ENCODE assay signal across 1 cellular context in genomic region chr2:120238728-120239487, GRCh38.
A peak's percentile ranks its signal among the peaks of the same experiment; 100 is the strongest.
TF ChIP-seq lines count a peak whose summit lies in the region.

No MANE protein-coding gene starts in this region.

TF ChIP-seq in HepG2, 621 proteins besides CTCF, POLR2A, EP300 and RAD21 (continued from another document and continues in another):
- TF ChIP-seq ZSCAN5A (CRISPR knock-in tag; IDR thresholded peaks at IDR 0.05; ENCODE audit: borderline replicate concordance) (no peak; the same call in 1 of the 2 replicates), SALL2 (CRISPR knock-in tag; IDR thresholded peaks at IDR 0.05) (no peak), ZBTB7B (CRISPR knock-in tag; IDR thresholded peaks at IDR 0.05) (peak; percentile 60; the same call in 1 of the 2 replicates), ZNF382 (CRISPR knock-in tag; IDR thresholded peaks at IDR 0.05; ENCODE audit: borderline replicate concordance) (no peak), BORCS8-MEF2B (CRISPR knock-in tag; IDR thresholded peaks at IDR 0.05) (no peak), ARNTL (CRISPR knock-in tag; IDR thresholded peaks at IDR 0.05) (no peak; the same call in 1 of the 2 replicates), ZNF33B (CRISPR knock-in tag; IDR thresholded peaks at IDR 0.05) (no peak), FIP1L1 (IDR thresholded peaks at IDR 0.05; ENCODE audit: borderline replicate concordance, insufficient read depth, low read depth, low read length) (no peak), GMEB1 (CRISPR knock-in tag; IDR thresholded peaks at IDR 0.05; ENCODE audit: borderline replicate concordance) (no peak), GZF1 (CRISPR knock-in tag; IDR thresholded peaks at IDR 0.05) (no peak), NFE2 (CRISPR knock-in tag; IDR thresholded peaks at IDR 0.05) (no peak), SP5 (CRISPR knock-in tag; IDR thresholded peaks at IDR 0.05; ENCODE audit: borderline replicate concordance, low read depth) (peak; percentile 61; the same call in 1 of the 2 replicates), ZNF747 (CRISPR knock-in tag; IDR thresholded peaks at IDR 0.05; ENCODE audit: borderline replicate concordance) (no peak), THYN1 (CRISPR knock-in tag; IDR thresholded peaks at IDR 0.05; ENCODE audit: borderline replicate concordance, low read depth) (no peak), RFXAP (CRISPR knock-in tag; IDR thresholded peaks at IDR 0.05; ENCODE audit: borderline replicate concordance) (no peak), LCORL (IDR thresholded peaks at IDR 0.05) (no peak), LCORL (CRISPR knock-in tag; IDR thresholded peaks at IDR 0.05) (peak; percentile 65; the same call in 1 of the 2 replicates), ZNF772 (CRISPR knock-in tag; IDR thresholded peaks at IDR 0.05) (peak; percentile 56; the same call in 1 of the 2 replicates), ZNF572 (CRISPR knock-in tag; IDR thresholded peaks at IDR 0.05) (0 out of 2 replicates have a peak, but pooled peaks have one; percentile 52), ZBED4 (CRISPR knock-in tag; IDR thresholded peaks at IDR 0.05; ENCODE audit: borderline replicate concordance) (no peak), ZBTB43 (CRISPR knock-in tag; conservative IDR thresholded peaks at IDR 0.05) (no peak), ZNF841 (CRISPR knock-in tag; IDR thresholded peaks at IDR 0.05; ENCODE audit: borderline replicate concordance) (no peak), MED8 (CRISPR knock-in tag; IDR thresholded peaks at IDR 0.05; ENCODE audit: insufficient replicate concordance) (peak; percentile 25), THAP9 (CRISPR knock-in tag; IDR thresholded peaks at IDR 0.05; ENCODE audit: borderline replicate concordance) (peak; percentile 64; the same call in 1 of the 2 replicates), STAG1 (CRISPR knock-in tag; IDR thresholded peaks at IDR 0.05) (no peak), REST (IDR thresholded peaks at IDR 0.05; ENCODE audit: borderline replicate concordance in 1 of 2, low read depth in 1 of 2, low read length in 2 of 2) (no peak; a peak in 1 of 4 replicates), ZNF768 (CRISPR knock-in tag; IDR thresholded peaks at IDR 0.05) (no peak; the same call in 1 of the 2 replicates), ZNF839 (CRISPR knock-in tag; IDR thresholded peaks at IDR 0.05; ENCODE audit: borderline replicate concordance) (no peak), ZNF17 (CRISPR knock-in tag; IDR thresholded peaks at IDR 0.05) (no peak), ZNF225 (CRISPR knock-in tag; IDR thresholded peaks at IDR 0.05) (peak; percentile 44; the same call in 1 of the 2 replicates), ZSCAN20 (CRISPR knock-in tag; IDR thresholded peaks at IDR 0.05; ENCODE audit: borderline replicate concordance) (no peak), HNF4G (IDR thresholded peaks at IDR 0.05; ENCODE audit: borderline replicate concordance, low read depth, low read length) (peak; percentile 78), HNF4G (CRISPR knock-in tag; IDR thresholded peaks at IDR 0.05; ENCODE audit: borderline replicate concordance, low read depth) (peak; percentile 79; the same call in 1 of the 2 replicates), ZNF501 (CRISPR knock-in tag; IDR thresholded peaks at IDR 0.05) (peak; percentile 46; the same call in 1 of the 2 replicates), KAT2B (IDR thresholded peaks at IDR 0.05; ENCODE audit: borderline replicate concordance, low read depth, low read length) (no peak), ZNF34 (CRISPR knock-in tag; IDR thresholded peaks at IDR 0.05; ENCODE audit: borderline replicate concordance) (no peak), ZNF576 (CRISPR knock-in tag; IDR thresholded peaks at IDR 0.05) (no peak), NFRKB (IDR thresholded peaks at IDR 0.05) (no peak), ZNF503 (CRISPR knock-in tag; IDR thresholded peaks at IDR 0.05) (no peak), SETDB1 (CRISPR knock-in tag; IDR thresholded peaks at IDR 0.05; ENCODE audit: borderline replicate concordance) (no peak), POLR2G (IDR thresholded peaks at IDR 0.05; ENCODE audit: low read depth, low read length) (peak; percentile 38), RXRB (CRISPR knock-in tag; IDR thresholded peaks at IDR 0.05; ENCODE audit: borderline replicate concordance) (peak; percentile 32; the same call in 1 of the 2 replicates)
